13 cellular contexts compared by ENCODE assay signal in genomic region chr3:126912491-126913195, GRCh38.
DNase-seq lines count a peak whose midpoint lies in the region; ATAC-seq and TF ChIP-seq lines count a peak whose summit lies in the region.
"Had no signal": no experiment of that assay in that cellular context is flagged by ENCODE, and none has a peak within 500 bp of the region (broad histone marks: within the 10 kb centered on the region; RNA-seq: fewer than 3 reads in every experiment).

No MANE protein-coding gene starts in this region.

- no peaks in the 10 kb centered on the region for H3K9me3 Mint-ChIP-seq in stimulated activated memory B cell treated with anti-CD40 and anti-IgM and Interleukin-4, amounts not matched to agents 10 μg/mL and 1 μg/mL and 100 μg/mL, for 72 hours

- H3K4me1 ChIP-seq in right cardiac atrium (ENCODE audit: control insufficient read depth, insufficient read depth, low read length) (peaks cover 5% of the 10 kb centered on the region), PC-9 (replicated peaks; ENCODE audit: insufficient read depth) (peaks cover 74% of the 10 kb centered on the region), breast epithelium (peaks cover 0 to 5% of the 10 kb centered on the region in 2 donors), hepatocyte (ENCODE audit: insufficient read depth) (no peaks in the 10 kb centered on the region)

- 92% methylated on average over 12 of the region's 12 CpGs for WGBS in right cardiac atrium
- 99% methylated on average over 12 of the region's 12 CpGs for WGBS in hepatocyte (ENCODE audit: low lambda C conversion rate, missing lambda C conversion rate)

- H3K36me3 ChIP-seq in PC-9 (ENCODE audit: low read depth) (0 out of 2 replicates have a peak, but pooled peaks cover 5% of the 10 kb centered on the region), breast epithelium (no peaks in the 10 kb centered on the region), hepatocyte (replicated peaks; ENCODE audit: insufficient read depth, low read depth) (no peaks in the 10 kb centered on the region)

- H3K27me3 ChIP-seq in right cardiac atrium (ENCODE audit: control insufficient read depth, insufficient read depth) = no peaks in the 10 kb centered on the region
- H3K27me3 ChIP-seq in PC-9 (ENCODE audit: insufficient read depth, low read depth) = no peaks in the 10 kb centered on the region
- no peaks in the 10 kb centered on the region for H3K27me3 ChIP-seq in breast epithelium
- no peaks in the 10 kb centered on the region for H3K27me3 ChIP-seq in hepatocyte
- H3K27me3 ChIP-seq: gastroesophageal sphincter had no signal

- TF ChIP-seq POLR2A in breast epithelium (IDR thresholded peaks at IDR 0.05) = no peak

- intact Hi-C loops in Right ventricle myocardium inferior (cut with DNase I) (no loop called here), right cardiac atrium (cut with DNase I) (no loop called here), PC-9 (cut with micrococcal nuclease; ENCODE audit: unreplicated experiment) (loop anchor here (1.0 kb wide), 1 partner anchor 77 kb away; no protein-coding TSS in a partner anchor), breast epithelium (cut with DNase I; ENCODE audit: low total_unique reads) (no loop called here)

- H3K79me2 ChIP-seq in PC-9 (ENCODE audit: low read depth) (no peaks in the 10 kb centered on the region), hepatocyte (no peaks in the 10 kb centered on the region)

- no peaks in the 10 kb centered on the region for H4K20me1 ChIP-seq in PC-9 (ENCODE audit: insufficient read depth)
- H4K20me1 ChIP-seq in hepatocyte (ENCODE audit: insufficient read depth, poor library complexity, severe bottlenecking) = no peaks in the 10 kb centered on the region

- H3K4me3 ChIP-seq in right cardiac atrium (ENCODE audit: low read length) (no peak overlapping the region), PC-9 (no peak overlapping the region), breast epithelium (no peak overlapping the region), hepatocyte (no peak overlapping the region), foreskin fibroblast (ENCODE audit: low read depth in 1 of 2, low read length in 2 of 2) (no peak overlapping the region)
- H3K4me3 ChIP-seq: gastroesophageal sphincter had no signal

- peak overlapping the region; percentile 85 for H3K27ac Mint-ChIP-seq in stimulated activated memory B cell treated with anti-CD40 and anti-IgM and Interleukin-4, amounts not matched to agents 10 μg/mL and 1 μg/mL and 100 μg/mL, for 72 hours

- ATAC-seq in Right ventricle myocardium inferior (no peak), right cardiac atrium (no peak), HG02642 (IDR thresholded peaks at IDR 0.05; ENCODE audit: poor library complexity, unreplicated experiment) (no peak)
- no peak for ATAC-seq in stimulated activated memory B cell treated with anti-CD40 and anti-IgM and Interleukin-4, amounts not matched to agents 10 μg/mL and 1 μg/mL and 100 μg/mL, for 72 hours
- ATAC-seq: gastroesophageal sphincter had no signal

- no peak overlapping the region for H3K27ac ChIP-seq in right cardiac atrium (ENCODE audit: low read length)
- peak overlapping the region; percentile 96 for H3K27ac ChIP-seq in PC-9
- H3K27ac ChIP-seq in breast epithelium = peak overlapping the region; percentile 76 to 86
- no peak overlapping the region for H3K27ac ChIP-seq in hepatocyte
- H3K27ac ChIP-seq: gastroesophageal sphincter had no signal

- no peaks in the 10 kb centered on the region for H3K9me3 ChIP-seq in right cardiac atrium (ENCODE audit: control insufficient read depth, low read length)
- H3K9me3 ChIP-seq in PC-9 (ENCODE audit: insufficient read depth, low read depth) = no peaks in the 10 kb centered on the region
- no peaks in the 10 kb centered on the region for H3K9me3 ChIP-seq in breast epithelium
- no peaks in the 10 kb centered on the region for H3K9me3 ChIP-seq in hepatocyte (ENCODE audit: low read depth)
- H3K9me3 ChIP-seq: gastroesophageal sphincter had no signal

- no peaks in the 10 kb centered on the region for H3K9me2 ChIP-seq in PC-9 (ENCODE audit: insufficient read depth)
- H3K9me2 ChIP-seq in hepatocyte (replicated peaks; ENCODE audit: insufficient read depth) = no peaks in the 10 kb centered on the region

- H3K4me3 Mint-ChIP-seq in stimulated activated memory B cell treated with anti-CD40 and anti-IgM and Interleukin-4, amounts not matched to agents 10 μg/mL and 1 μg/mL and 100 μg/mL, for 72 hours = no peak overlapping the region

- POLR2A ChIA-PET in PC-9 (lab: Charles Lee; ENCODE audit: unreplicated experiment) = no interaction called here

- H2AFZ ChIP-seq in PC-9 = no peak overlapping the region
- H2AFZ ChIP-seq in hepatocyte = no peak overlapping the region

- CTCF ChIA-PET in PC-9 (lab: Charles Lee) = interaction anchor here (1.1 kb wide), 1 partner anchor 161 kb away, joined by 11 read pairs; no protein-coding TSS in a partner anchor

- H3K4me1 Mint-ChIP-seq in stimulated activated memory B cell treated with anti-CD40 and anti-IgM and Interleukin-4, amounts not matched to agents 10 μg/mL and 1 μg/mL and 100 μg/mL, for 72 hours = peaks cover 43% of the 10 kb centered on the region

- TF ChIP-seq CTCF in PC-9 (conservative IDR thresholded peaks at IDR 0.05) (no peak), breast epithelium (IDR thresholded peaks at IDR 0.05) (no peak), hepatocyte (IDR thresholded peaks at IDR 0.05; ENCODE audit: poor library complexity) (no peak), foreskin fibroblast (IDR thresholded peaks at IDR 0.05; ENCODE audit: low read depth, low read length) (no peak)

- peak overlapping the region; percentile 57 for H3K4me2 ChIP-seq in PC-9
- no peak overlapping the region for H3K4me2 ChIP-seq in hepatocyte

- H3F3A ChIP-seq in PC-9 (ENCODE audit: insufficient read depth, low read depth) = peaks cover 48% of the 10 kb centered on the region

- H3K36me3 Mint-ChIP-seq in stimulated activated memory B cell treated with anti-CD40 and anti-IgM and Interleukin-4, amounts not matched to agents 10 μg/mL and 1 μg/mL and 100 μg/mL, for 72 hours = peaks cover 34% of the 10 kb centered on the region

- H3K27me3 Mint-ChIP-seq in stimulated activated memory B cell treated with anti-CD40 and anti-IgM and Interleukin-4, amounts not matched to agents 10 μg/mL and 1 μg/mL and 100 μg/mL, for 72 hours = peaks cover 28% of the 10 kb centered on the region

- peak; percentile 46 for DNase-seq in Right ventricle myocardium inferior (ENCODE audit: missing footprints)
- no peak for DNase-seq in right cardiac atrium
- no peak for DNase-seq in PC-9
- DNase-seq in breast epithelium (ENCODE audit: low spot score in 2 of 2) = no peak
- DNase-seq in hepatocyte (ENCODE audit: low spot score) = no peak
- DNase-seq in foreskin fibroblast = no peak
- DNase-seq: activated gamma-delta T cell, DMS53, MV-4-11, NCI-H2227 treated with DMSO at 0.1 percent for 48 hours had no signal

- no TSS peak for BruUV-seq in PC-9 (replicated peaks; lab: Mats Ljungman, UMichigan)

Comparison
In these comparisons a context has a peak if more than half of its experiments do, and no peak if none do; other contexts are left out.
1. H3K27ac ChIP-seq: peak in PC-9 (single experiment) and breast epithelium (2 of 2); none in right cardiac atrium (single experiment) and hepatocyte (single experiment).